In genomic region chr1:153919879-153920852, GRCh38 we compare ENCODE assay signal across 9 cellular contexts. TPM values are rescaled to one million over a fixed set of nuclear protein-coding genes. Genes with fewer than 3 reads are reported as not detected.
DNase-seq lines count a peak whose midpoint lies in the region; ATAC-seq and TF ChIP-seq lines count a peak whose summit lies in the region.
"Had no signal": no experiment of that assay in that cellular context is flagged by ENCODE, and none has a peak within 500 bp of the region (broad histone marks: within the 10 kb centered on the region; RNA-seq: fewer than 3 reads in every experiment).

No MANE protein-coding gene starts in this region.

- H3K79me2 ChIP-seq in HCT116 (ENCODE audit: insufficient read depth, low read length) = peaks cover 70% of the 10 kb centered on the region

- BruUV-seq in HCT116 (replicated peaks; lab: Mats Ljungman, UMichigan) = no TSS peak

- peak; percentile 27; the same call in 1 of the 2 replicates for TF ChIP-seq RAD21 in HCT116 (IDR thresholded peaks at IDR 0.05; ENCODE audit: low read depth)

- peak overlapping the region; percentile 14 for H3K27ac Mint-ChIP-seq in stimulated activated naive B cell treated with anti-CD40 and anti-IgM and Interleukin-4, amounts not matched to agents 10 μg/mL and 1 μg/mL and 100 μg/mL, for 72 hours

- peak in 2 of 3 experiments; percentile 5 to 31; a peak in 2 of 6 replicates for TF ChIP-seq CTCF in HCT116 (IDR thresholded peaks at IDR 0.05 in 2 of 3, conservative IDR thresholded peaks at IDR 0.05 in 1 of 3; ENCODE audit: borderline replicate concordance in 1 of 3, insufficient read depth in 1 of 3, low read depth in 2 of 3, low read length in 2 of 3)
- peak; percentile 62 for TF ChIP-seq CTCF in VCaP (conservative IDR thresholded peaks at IDR 0.05)
- peak; percentile 24 for TF ChIP-seq CTCF in foreskin fibroblast (IDR thresholded peaks at IDR 0.05; ENCODE audit: low read depth, low read length)

- H3K36me3 ChIP-seq in HCT116 (ENCODE audit: control insufficient read depth in 1 of 2, insufficient read depth in 2 of 2, low read length in 2 of 2) = peaks cover 4% of the 10 kb centered on the region in 2 experiments; a peak in 2 of 4 replicates
- H3K36me3 ChIP-seq: ovary had no signal

- H3K27ac ChIP-seq in HCT116 (ENCODE audit: low read depth, low read length) (no peak overlapping the region), VCaP (peak overlapping the region; percentile 96)
- H3K27ac ChIP-seq: ovary had no signal

- H3K36me3 Mint-ChIP-seq in stimulated activated naive B cell treated with anti-CD40 and anti-IgM and Interleukin-4, amounts not matched to agents 10 μg/mL and 1 μg/mL and 100 μg/mL, for 72 hours = peaks cover 17 to 27% of the 10 kb centered on the region in 2 donors

- no peaks in the 10 kb centered on the region for H3K27me3 ChIP-seq in HCT116 (ENCODE audit: insufficient read depth, low read length)
- H3K27me3 ChIP-seq: ovary had no signal

- POLR2A ChIA-PET in HCT116 (lab: Charles Lee) = no interaction called here

- no peaks in the 10 kb centered on the region for H3K9me3 ChIP-seq in HCT116 (ENCODE audit: control insufficient read depth in 1 of 2, insufficient read depth in 1 of 2, low read depth in 1 of 2, low read length in 2 of 2)
- H3K9me3 ChIP-seq: ovary had no signal

- H3K27me3 Mint-ChIP-seq in stimulated activated naive B cell treated with anti-CD40 and anti-IgM and Interleukin-4, amounts not matched to agents 10 μg/mL and 1 μg/mL and 100 μg/mL, for 72 hours = no peaks in the 10 kb centered on the region

- intact Hi-C loops in HCT116 (cut with micrococcal nuclease) = no loop called here

- no peak overlapping the region for H2AFZ ChIP-seq in HCT116 (ENCODE audit: low read depth, low read length, poor library complexity, severe bottlenecking)

- no peak for TF ChIP-seq POLR2A in HCT116 (IDR thresholded peaks at IDR 0.05; ENCODE audit: borderline replicate concordance, extremely low read depth, insufficient read depth, insufficient read length)

- no peak overlapping the region for H3K9ac ChIP-seq in HCT116 (ENCODE audit: low read length)

- DNase-seq in Ammon's horn (ENCODE audit: low spot score) (peak; percentile 34), HCT116 (ENCODE audit: low read depth, low spot score) (no peak), foreskin fibroblast (peak; percentile 52 to 69)
- no peak for DNase-seq in stimulated activated naive B cell treated with anti-CD40 and anti-IgM and Interleukin-4, amounts not matched to agents 10 μg/mL and 1 μg/mL and 100 μg/mL, for 72 hours
- DNase-seq in stimulated activated CD4-positive, alpha-beta T cell treated with anti-CD3 and anti-CD28 coated beads, Interleukin-4, amount 100 ng/mL, for 1 hour = no peak
- no peak for DNase-seq in activated CD8-positive, alpha-beta memory T cell treated with anti-CD3 and anti-CD28 coated beads, Interleukin-2, amount 50 U/mL, for 4 hours

- H3K4me3 Mint-ChIP-seq in stimulated activated naive B cell treated with anti-CD40 and anti-IgM and Interleukin-4, amounts not matched to agents 10 μg/mL and 1 μg/mL and 100 μg/mL, for 72 hours = peak overlapping the region; percentile 69 to 98

- H3K4me1 Mint-ChIP-seq in stimulated activated naive B cell treated with anti-CD40 and anti-IgM and Interleukin-4, amounts not matched to agents 10 μg/mL and 1 μg/mL and 100 μg/mL, for 72 hours = peaks cover 29 to 61% of the 10 kb centered on the region in 2 donors

- no peaks in the 10 kb centered on the region for H3K9me2 ChIP-seq in HCT116 (ENCODE audit: insufficient read depth)

- no peak overlapping the region for H3K4me3 ChIP-seq in HCT116 (replicated peaks in 1 of 2; ENCODE audit: low read depth in 1 of 2, low read length in 2 of 2)
- peak overlapping the region; percentile 58 to 85 for H3K4me3 ChIP-seq in foreskin fibroblast (ENCODE audit: low read depth in 1 of 2, low read length in 2 of 2)
- H3K4me3 ChIP-seq: ovary had no signal

- CTCF ChIA-PET in HCT116 (lab: Charles Lee) = no interaction called here

- H4K20me1 ChIP-seq in HCT116 (ENCODE audit: insufficient read depth) = 0 out of 2 replicates have a peak, but pooled peaks cover 2% of the 10 kb centered on the region

- H3K4me1 ChIP-seq in HCT116 (ENCODE audit: control insufficient read depth in 1 of 2, insufficient read depth in 2 of 2, low read length in 2 of 2) = peaks cover 16 to 33% of the 10 kb centered on the region in 2 experiments

- peak overlapping the region; percentile 93 for H3K4me2 ChIP-seq in HCT116 (ENCODE audit: low read length)

- ATAC-seq in HCT116 = no peak
- no peak for ATAC-seq in stimulated activated naive B cell treated with anti-CD40 and anti-IgM and Interleukin-4, amounts not matched to agents 10 μg/mL and 1 μg/mL and 100 μg/mL, for 72 hours (replicated peaks)
- ATAC-seq in esophagus mucosa = no peak

- RAD21 ChIA-PET in HCT116 (lab: Charles Lee; ENCODE audit: low non-redundant PET in 1 of 2, low total read pairs in 2 of 2, uncharacterized antibody in 2 of 2, unreplicated experiment in 2 of 2) = no interaction called here

- no peaks in the 10 kb centered on the region for H3K9me3 Mint-ChIP-seq in stimulated activated naive B cell treated with anti-CD40 and anti-IgM and Interleukin-4, amounts not matched to agents 10 μg/mL and 1 μg/mL and 100 μg/mL, for 72 hours

TF ChIP-seq in HCT116, 20 proteins besides CTCF, POLR2A, EP300 and RAD21:
- TF ChIP-seq EZH2phosphoT487 (IDR thresholded peaks at IDR 0.05; ENCODE audit: borderline replicate concordance) = no peak
- TF ChIP-seq MAX (IDR thresholded peaks at IDR 0.05) = no peak
- no peak for TF ChIP-seq EGR1 (IDR thresholded peaks at IDR 0.05; ENCODE audit: low read depth)
- TF ChIP-seq FOSL1 (IDR thresholded peaks at IDR 0.05; ENCODE audit: low read depth) = no peak
- no peak for TF ChIP-seq ZFX (IDR thresholded peaks at IDR 0.05)
- TF ChIP-seq YY1 (IDR thresholded peaks at IDR 0.05; ENCODE audit: extremely low read depth, insufficient replicate concordance, low read depth, low read length) = no peak
TF ChIP-seq in HCT116: peak in this region for 0.

RNA-seq across cellular contexts. Expression of gene GATAD2B, which starts 2.6 kb away (rescaled TPM):
- total RNA-seq in HCT116 (2021; ENCODE audit: unreplicated experiment) (50.2 TPM), esophagus mucosa (17.9 TPM)
- polyA plus RNA-seq in HCT116 (2012) = 17.6 and 19.7 TPM in 2 replicates

RNA-seq across cellular contexts. Expression of gene DENND4B, which starts 26.4 kb away (rescaled TPM):
- total RNA-seq in HCT116 (2021; ENCODE audit: unreplicated experiment) (70.8 TPM), esophagus mucosa (12.1 TPM)
- 45.3 and 53.6 TPM in 2 replicates for polyA plus RNA-seq in HCT116 (2012)

RNA-seq across cellular contexts. Expression of gene CRTC2, which starts 38.2 kb away (rescaled TPM):
- total RNA-seq in HCT116 (2021; ENCODE audit: unreplicated experiment) (33.8 TPM), esophagus mucosa (13.3 TPM)
- 36.1 TPM in 2 replicates for polyA plus RNA-seq in HCT116 (2012)

RNA-seq across cellular contexts. Expression of gene SLC39A1, which starts 43.2 kb away (rescaled TPM):
- 51.5 TPM for total RNA-seq in HCT116 (2021; ENCODE audit: unreplicated experiment)
- polyA plus RNA-seq in HCT116 (2012) = 52.2 and 57.3 TPM in 2 replicates
- total RNA-seq in esophagus mucosa = 42.3 TPM

RNA-seq across cellular contexts. Expression of gene CREB3L4, which starts 47.5 kb away (rescaled TPM):
- total RNA-seq in HCT116 (2021; ENCODE audit: unreplicated experiment) (15.3 TPM), esophagus mucosa (7.6 TPM)
- 17.8 and 19.1 TPM in 2 replicates for polyA plus RNA-seq in HCT116 (2012)

Comparison
In these comparisons a context has a peak if more than half of its experiments do, and no peak if none do; other contexts are left out.
1. DNase-seq: peak in Ammon's horn (single experiment) and foreskin fibroblast (2 of 2); none in HCT116 (single experiment), stimulated activated naive B cell treated with anti-CD40 and anti-IgM and Interleukin-4, amounts not matched to agents 10 μg/mL and 1 μg/mL and 100 μg/mL, for 72 hours (single experiment), stimulated activated CD4-positive, alpha-beta T cell treated with anti-CD3 and anti-CD28 coated beads, Interleukin-4, amount 100 ng/mL, for 1 hour (single experiment) and activated CD8-positive, alpha-beta memory T cell treated with anti-CD3 and anti-CD28 coated beads, Interleukin-2, amount 50 U/mL, for 4 hours (single experiment).
2. H3K4me3 ChIP-seq: peak in foreskin fibroblast (2 of 2); none in HCT116 (0 of 2).
3. Peak in every context shown above with its lines, with median percentiles within 50 percentile points of each other: CTCF ChIP-seq.